Comparison of ENCODE assay signal across 8 cellular contexts in the genomic region with DNA sequence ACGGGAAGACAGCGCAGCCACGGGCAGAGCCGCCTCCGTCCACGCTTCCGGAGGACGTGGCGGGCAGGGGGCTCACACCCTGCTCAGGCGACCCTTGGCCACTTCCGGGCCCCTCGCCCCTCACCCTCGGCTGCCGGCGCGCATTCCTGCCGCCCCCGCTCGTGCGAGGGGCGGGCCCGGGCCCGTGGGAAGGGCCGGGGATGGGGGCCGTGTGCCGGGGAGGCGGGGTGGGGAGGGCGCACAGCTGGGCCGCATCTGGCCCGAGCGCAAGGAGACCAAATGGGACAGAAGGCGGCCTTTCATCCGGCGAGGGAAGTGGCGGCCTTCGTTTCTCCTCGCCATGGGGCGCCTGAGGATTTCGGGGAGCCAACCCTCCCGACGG. TPM values are rescaled to one million over a fixed set of nuclear protein-coding genes. Genes with fewer than 3 reads are reported as not detected.
DNase-seq lines count a peak whose midpoint lies in the region; ATAC-seq and TF ChIP-seq lines count a peak whose summit lies in the region.

No MANE protein-coding gene starts in this region.

- TF ChIP-seq EP300 in sigmoid colon (IDR thresholded peaks at IDR 0.05) = no peak
- TF ChIP-seq EP300 in gastroesophageal sphincter (IDR thresholded peaks at IDR 0.05) = no peak

- H3K4me3 ChIP-seq in GM12875 (ENCODE audit: low read depth, low read length) (peak overlapping the region; percentile 49), sigmoid colon (peak overlapping the region in 3 of 4 donors; percentile 47 to 57 (median 51)), gastroesophageal sphincter (peak overlapping the region in 1 of 2 donors; percentile 62)

- in situ Hi-C loops in KBM-7 (cut with MboI; ENCODE audit: low pct_unique_long_range_greater_than_20kb, low sequenced_read_pairs) = no loop called here

- H3K27ac Mint-ChIP-seq in T-cell (peak overlapping the region; percentile 64 to 78), glutamatergic neuron (ENCODE audit: unreplicated experiment) (peak overlapping the region; percentile 92)

- no peaks in the 10 kb centered on the region for H3K27me3 Mint-ChIP-seq in T-cell
- peaks cover 15% of the 10 kb centered on the region for H3K27me3 Mint-ChIP-seq in glutamatergic neuron (ENCODE audit: unreplicated experiment)

- H3K4me3 Mint-ChIP-seq in T-cell (peak overlapping the region; percentile 72 to 78 (median 74)), glutamatergic neuron (ENCODE audit: unreplicated experiment) (peak overlapping the region; percentile 74)

- H3K9me3 ChIP-seq in sigmoid colon (no peaks in the 10 kb centered on the region), gastroesophageal sphincter (no peaks in the 10 kb centered on the region)

- 1 to 5% methylated on average over 41 of the region's 41 CpGs for WGBS in sigmoid colon, 2 donors
- WGBS in gastroesophageal sphincter (ENCODE audit: low coverage in 1 of 2), 2 donors = no CpG with 5 or more reads among the region's 41 CpGs

- no peak for TF ChIP-seq POLR2A in sigmoid colon (IDR thresholded peaks at IDR 0.05)
- no peak for TF ChIP-seq POLR2A in gastroesophageal sphincter (IDR thresholded peaks at IDR 0.05)

- POLR2A ChIA-PET in T-cell (lab: Charles Lee) = no interaction called here

- H3K9me3 Mint-ChIP-seq in T-cell (no peaks in the 10 kb centered on the region), glutamatergic neuron (ENCODE audit: unreplicated experiment) (peaks cover 19% of the 10 kb centered on the region)

- peaks cover 13% of the 10 kb centered on the region for H3K36me3 Mint-ChIP-seq in T-cell
- no peaks in the 10 kb centered on the region for H3K36me3 Mint-ChIP-seq in glutamatergic neuron (ENCODE audit: unreplicated experiment)

- H3K4me1 Mint-ChIP-seq in T-cell (peaks cover 21 to 35% (median 34%) of the 10 kb centered on the region in 3 donors), glutamatergic neuron (ENCODE audit: low read depth, unreplicated experiment) (peaks cover 14% of the 10 kb centered on the region)

- H3K27me3 ChIP-seq in sigmoid colon = peaks cover 32 to 44% (median 41%) of the 10 kb centered on the region in 3 donors
- peaks cover 50% of the 10 kb centered on the region for H3K27me3 ChIP-seq in gastroesophageal sphincter

- no peaks in the 10 kb centered on the region for H3K36me3 ChIP-seq in sigmoid colon
- H3K36me3 ChIP-seq in gastroesophageal sphincter = no peaks in the 10 kb centered on the region

- no peak for ATAC-seq in T-cell (replicated peaks in 1 of 4)
- no peak for ATAC-seq in HG02884 (IDR thresholded peaks at IDR 0.05; ENCODE audit: unreplicated experiment)
- no peak for ATAC-seq in HG03442 (IDR thresholded peaks at IDR 0.05; ENCODE audit: unreplicated experiment)
- ATAC-seq in gastroesophageal sphincter = no peak

- TF ChIP-seq CTCF in GM12875 (IDR thresholded peaks at IDR 0.05; ENCODE audit: borderline replicate concordance, insufficient read depth, low read depth, low read length) (no peak), glutamatergic neuron (IDR thresholded peaks at IDR 0.05; ENCODE audit: partially characterized antibody, unreplicated experiment) (no peak), sigmoid colon (IDR thresholded peaks at IDR 0.05) (no peak), gastroesophageal sphincter (IDR thresholded peaks at IDR 0.05) (no peak)

- CTCF ChIA-PET in T-cell (lab: Charles Lee) = no interaction called here

- DNase-seq in T-cell (no peak), glutamatergic neuron (no peak), sigmoid colon (no peak), KBM-7 (no peak)

- intact Hi-C loops in sigmoid colon (cut with DNase I) = loop anchor here (2.0 kb wide), 1 partner anchor 36 kb away; a partner anchor contains a TSS

- peaks cover 0 to 49% (median 31%) of the 10 kb centered on the region in 4 donors for H3K4me1 ChIP-seq in sigmoid colon
- peaks cover 0 to 52% (median 20%) of the 10 kb centered on the region in 3 donors for H3K4me1 ChIP-seq in gastroesophageal sphincter

- H3K27ac ChIP-seq in sigmoid colon (peak overlapping the region; percentile 2 to 57 (median 54)), gastroesophageal sphincter (peak overlapping the region in 2 of 4 donors; percentile 43 to 63)

RNA-seq across cellular contexts. Expression of a gene that starts 0.8 kb away (rescaled TPM):
- total RNA-seq in T-cell = 100 to 1,000 TPM; 110 to 198 (median 182) TPM
- total RNA-seq in glutamatergic neuron (ENCODE audit: unreplicated experiment) = 75.5 TPM
- total RNA-seq in sigmoid colon = 1 to 10 TPM; 1.8 to 5.8 (median 5.3) TPM
- polyA plus RNA-seq in sigmoid colon = 10 to 100 TPM in 2 of 3 donors, 1 to 10 TPM in 1; 9.2 to 34.5 (median 14.4) TPM
- 1 to 10 TPM; 4.4 to 9.8 (median 8.4) TPM for total RNA-seq in gastroesophageal sphincter

RNA-seq across cellular contexts. Expression of a gene that starts 36.6 kb away (rescaled TPM):
- total RNA-seq in T-cell (10 to 100 TPM; 23.6 to 46.2 (median 43.1) TPM), glutamatergic neuron (ENCODE audit: unreplicated experiment) (30.5 TPM), sigmoid colon (10 to 100 TPM; 17.8 to 24.6 (median 22.1) TPM), gastroesophageal sphincter (10 to 100 TPM; 19.9 to 36.0 (median 32.4) TPM)
- 10 to 100 TPM in 2 of 3 donors, 1 to 10 TPM in 1; 9.6 to 25.9 (median 11.3) TPM for polyA plus RNA-seq in sigmoid colon

RNA-seq across cellular contexts. Expression of a gene that starts 40.1 kb away (rescaled TPM):
- total RNA-seq in T-cell = 10 to 100 TPM in 1 of 5 donors, 1 to 10 TPM in 4; 4.5 to 11.7 (median 8.0) TPM
- total RNA-seq in glutamatergic neuron (ENCODE audit: unreplicated experiment) = 12.0 TPM
- 10 to 100 TPM in 2 of 4 donors, 1 to 10 TPM in 2; 6.4 to 22.4 (median 11.8) TPM for total RNA-seq in sigmoid colon
- 10 to 100 TPM in 1 of 3 donors, 1 to 10 TPM in 2; 8.1 to 19.6 (median 9.6) TPM for polyA plus RNA-seq in sigmoid colon
- total RNA-seq in gastroesophageal sphincter = 10 to 100 TPM in 3 of 4 donors, 1 to 10 TPM in 1; 9.7 to 23.5 (median 15.6) TPM

RNA-seq across cellular contexts. Expression of a gene that starts 42.5 kb away (rescaled TPM):
- not detected for total RNA-seq in T-cell
- total RNA-seq in glutamatergic neuron (ENCODE audit: unreplicated experiment) = not detected
- total RNA-seq in sigmoid colon = not detected
- polyA plus RNA-seq in sigmoid colon = not detected
- not detected for total RNA-seq in gastroesophageal sphincter
